ENCODE assay signal across 35 cellular contexts in genomic region chr5:61765471-61765870, GRCh38.
"Had no signal": no experiment of that assay in that cellular context is flagged by ENCODE, and none has a peak within 500 bp of the region (broad histone marks: within the 10 kb centered on the region; RNA-seq: fewer than 3 reads in every experiment).

No MANE protein-coding gene starts in this region.

- H3K4me2 ChIP-seq: KMS-11 had no signal

- H3K27ac ChIP-seq: KMS-11 had no signal

- H3K27me3 ChIP-seq: MG63 had no signal

- DNase-seq: Karpas-422, Kasumi-1, KG1, MG63, MV-4-11, NCI-H1048, NCI-H1092, NCI-H1092 treated with DMSO at 0.1 percent for 48 hours, NCI-H1105, NCI-H1105 treated with DMSO at 0.1 percent for 48 hours, NCI-H1417, NCI-H1417 treated with DMSO at 0.1 percent for 48 hours, NCI-H1436, NCI-H1436 treated with DMSO at 0.1 percent for 48 hours, NCI-H146, NCI-H1694, NCI-H1694 treated with DMSO at 0.1 percent for 48 hours, NCI-H187, NCI-H187 treated with DMSO at 0.1 percent for 48 hours, NCI-H1930, NCI-H2029 treated with DMSO at 0.1 percent for 48 hours, NCI-H2081, NCI-H2081 treated with DMSO at 0.1 percent for 48 hours, NCI-H2107, NCI-H2171, NCI-H2171 treated with DMSO at 0.1 percent for 48 hours, NCI-H2227 treated with DMSO at 0.1 percent for 48 hours, NCI-H226, NCI-H345, NCI-H446, NCI-H446 treated with DMSO at 0.1 percent for 48 hours, NCI-H510A, NCI-H510A treated with DMSO at 0.1 percent for 48 hours, NCI-H524 had no signal

- H3K9ac ChIP-seq: KMS-11 had no signal

- H3K4me3 ChIP-seq: MG63 had no signal

- H3K36me3 ChIP-seq: MG63 had no signal
